8 cellular contexts compared by ENCODE assay signal in genomic region chr11:109285465-109285864, GRCh38.
"Had no signal": no experiment of that assay in that cellular context is flagged by ENCODE, and none has a peak within 500 bp of the region (broad histone marks: within the 10 kb centered on the region; RNA-seq: fewer than 3 reads in every experiment).

No MANE protein-coding gene starts in this region.

- H3K27ac Mint-ChIP-seq: HFFc6, IgD-negative memory B cell had no signal

- H3K4me3 ChIP-seq: HAP-1 had no signal

- H3K27me3 Mint-ChIP-seq: IgD-negative memory B cell had no signal

- H3K27ac ChIP-seq: HL-60 had no signal

- H3K4me3 Mint-ChIP-seq: HFFc6, IgD-negative memory B cell had no signal

- DNase-seq: GOT3, H7, HFFc6 had no signal

- H3K4me1 ChIP-seq: HAP-1 had no signal

- H3K4me1 Mint-ChIP-seq: IgD-negative memory B cell had no signal

- H3K36me3 ChIP-seq: HAP-1 had no signal

- H3K9me3 ChIP-seq: HAP-1 had no signal

- ATAC-seq: HCT116, HepG2 had no signal

- FAIRE-seq: HepG2 had no signal
